16 cellular contexts compared by ENCODE assay signal in genomic region chr10:70920519-70920918, GRCh38. TPM values are rescaled to one million over a fixed set of nuclear protein-coding genes. Genes with fewer than 3 reads are reported as not detected.
DNase-seq lines count a peak whose midpoint lies in the region; ATAC-seq and TF ChIP-seq lines count a peak whose summit lies in the region.
"Had no signal": no experiment of that assay in that cellular context is flagged by ENCODE, and none has a peak within 500 bp of the region (broad histone marks: within the 10 kb centered on the region; RNA-seq: fewer than 3 reads in every experiment).

No MANE protein-coding gene starts in this region.

- H3K36me3 ChIP-seq in colonic mucosa (no peaks in the 10 kb centered on the region), spleen (no peaks in the 10 kb centered on the region)
- H3K36me3 ChIP-seq: left ventricle myocardium inferior, SJSA1 had no signal

- TF ChIP-seq CTCF in colonic mucosa (IDR thresholded peaks at IDR 0.05) = no peak
- TF ChIP-seq CTCF in spleen (IDR thresholded peaks at IDR 0.05 in 8 of 11, conservative IDR thresholded peaks at IDR 0.05 in 3 of 11) = no peak

- in situ Hi-C loops in ACHN (cut with HindIII; ENCODE audit: low pct_ligation_motif_present, low pct_unique_long_range_greater_than_20kb, low sequenced_read_pairs) = no loop called here

- H3K4me3 ChIP-seq in colonic mucosa (no peak overlapping the region), spleen (no peak overlapping the region)
- H3K4me3 ChIP-seq: left ventricle myocardium inferior, SJSA1 had no signal

- 61 to 89% (median 70%) methylated on average over 4 of the region's 4 CpGs for WGBS in spleen, 5 donors

- H3K9me3 ChIP-seq in colonic mucosa (no peaks in the 10 kb centered on the region), spleen (no peaks in the 10 kb centered on the region)
- H3K9me3 ChIP-seq: left ventricle myocardium inferior, SJSA1 had no signal

- H3K27me3 ChIP-seq in colonic mucosa = no peaks in the 10 kb centered on the region
- peaks cover 0 to 70% (median 0%) of the 10 kb centered on the region in 7 donors for H3K27me3 ChIP-seq in spleen (replicated peaks in 1 of 7)

- no peaks in the 10 kb centered on the region for H3K4me1 ChIP-seq in colonic mucosa
- H3K4me1 ChIP-seq in spleen = peaks cover 0 to 3% (median 2%) of the 10 kb centered on the region in 6 donors
- H3K4me1 ChIP-seq: SJSA1 had no signal

- no peak overlapping the region for H3K9ac ChIP-seq in colonic mucosa (ENCODE audit: low read depth in 2 of 2, low read length in 2 of 2)

- no peak for TF ChIP-seq POLR2A in spleen (IDR thresholded peaks at IDR 0.05)
- TF ChIP-seq POLR2A in erythroblast (IDR thresholded peaks at IDR 0.05; ENCODE audit: low read length) = no peak

- intact Hi-C loops in colonic mucosa (cut with DNase I) = loop anchor here (10.0 kb wide), 1 partner anchor 144 kb away; no protein-coding TSS in a partner anchor
- intact Hi-C loops in spleen (cut with DNase I; ENCODE audit: low total_unique reads) = loop anchor here (10.0 kb wide), 1 partner anchor 364 kb away; no protein-coding TSS in a partner anchor

- DNase-seq in NCI-H1417 (lab: John Stamatoyannopoulos, UW) (peak; percentile 37 to 52 (median 47)), NCI-H1417 treated with DMSO at 0.1 percent for 48 hours (lab: John Stamatoyannopoulos, UW) (no peak), NCI-H345 (lab: John Stamatoyannopoulos, UW) (peak; percentile 55), colonic mucosa (peak; percentile 70), spleen (peak; percentile 22), erythroblast (lab: John Stamatoyannopoulos, UW) (no peak), ACHN (no peak)
- DNase-seq: 8988T; activated CD4-positive, alpha-beta T cell treated with anti-CD3 and anti-CD28 coated beads, Interleukin-2, amount 50 U/mL, for 4 hours; head of caudate nucleus; NCI-H524 treated with DMSO at 0.1 percent for 48 hours had no signal

- H3K27ac ChIP-seq in colonic mucosa (no peak overlapping the region), spleen (no peak overlapping the region)
- H3K27ac ChIP-seq: left ventricle myocardium inferior, SJSA1 had no signal

- ATAC-seq in HG03039 (IDR thresholded peaks at IDR 0.05; ENCODE audit: unreplicated experiment) = no peak
- ATAC-seq: natural killer cell treated with Interleukin-12 subunit alpha and Interleukin-12 subunit beta and Interleukin-15 and Interleukin-18, amount 100 ng/mL, for 72 hours; right cardiac atrium had no signal

RNA-seq across cellular contexts. Expression of gene PCBD1, which starts 32.2 kb away (rescaled TPM):
- total RNA-seq in colonic mucosa (100 to 1,000 TPM in 1 of 2 donors, 10 to 100 TPM in 1; 96.4 to 196 TPM), spleen (10 to 100 TPM; 24.5 to 36.1 (median 29.8) TPM)
- 10 to 100 TPM; 25.0 to 45.6 (median 45.2) TPM for polyA plus RNA-seq in spleen

Comparison
In these comparisons a context has a peak if more than half of its experiments do, and no peak if none do; other contexts are left out.
1. DNase-seq: peak in NCI-H1417 (3 of 3), NCI-H345 (single experiment), colonic mucosa (single experiment) and spleen (single experiment); none in NCI-H1417 treated with DMSO at 0.1 percent for 48 hours (single experiment), erythroblast (0 of 2) and ACHN (single experiment).